In the genomic region with DNA sequence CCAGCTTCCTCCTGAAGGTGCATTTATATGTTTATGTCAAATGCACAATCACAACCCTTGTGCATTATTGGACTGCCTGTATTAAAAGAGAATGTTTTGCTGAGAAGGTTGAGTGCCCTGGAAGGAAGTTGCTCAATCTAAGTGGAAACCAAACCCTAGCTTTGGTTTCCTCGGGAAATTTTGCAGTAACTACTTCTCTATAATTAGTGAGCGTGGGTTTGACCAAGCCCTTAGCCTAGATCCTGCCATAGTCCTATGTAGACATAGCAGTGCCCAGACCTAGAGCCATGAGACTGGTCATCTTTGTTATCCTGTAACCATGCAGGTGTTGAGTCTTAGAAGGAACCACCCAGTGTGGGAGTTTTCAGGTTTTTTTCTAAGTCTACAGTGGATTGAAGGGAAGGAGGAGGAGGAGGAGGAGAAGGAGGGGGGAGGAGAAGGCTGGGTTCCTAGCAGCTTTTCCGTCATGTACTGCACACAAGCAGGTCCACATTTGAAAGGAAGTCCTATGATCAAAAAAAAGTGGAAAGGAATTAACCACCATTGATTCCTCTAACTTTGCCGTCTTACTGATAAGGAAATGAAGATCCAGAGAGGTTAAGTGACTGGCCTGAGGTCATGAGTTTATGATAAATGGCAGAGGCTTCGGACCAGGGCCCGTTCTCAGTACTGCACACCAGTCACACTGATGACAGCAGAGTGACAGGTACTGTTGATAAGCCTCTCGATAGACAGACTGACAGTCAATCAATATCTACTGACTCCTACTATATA, we compare ENCODE assay signal across 11 cellular contexts.
A peak's percentile ranks its signal among the peaks of the same experiment; 100 is the strongest.
DNase-seq lines count a peak whose midpoint lies in the region; ATAC-seq and TF ChIP-seq lines count a peak whose summit lies in the region.
"Had no signal": no experiment of that assay in that cellular context is flagged by ENCODE, and none has a peak within 500 bp of the region (broad histone marks: within the 10 kb centered on the region; RNA-seq: fewer than 3 reads in every experiment).

No MANE protein-coding gene starts in this region.

- H3K9ac ChIP-seq in mammary epithelial cell (ENCODE audit: insufficient read depth, low read length): no peak overlapping the region
- H3K9ac ChIP-seq: parathyroid adenoma had no signal

- H3K27me3 ChIP-seq in CD4-positive, alpha-beta memory T cell (ENCODE audit: insufficient read depth, low read length): no peaks in the 10 kb centered on the region
- H3K27me3 ChIP-seq in left lung (no peaks in the 10 kb centered on the region), mammary epithelial cell (ENCODE audit: insufficient read depth, low read length) (no peaks in the 10 kb centered on the region)

- CTCF ChIA-PET in CD4-positive, alpha-beta memory T cell (lab: Charles Lee; ENCODE audit: partially characterized antibody): no interaction called here
- CTCF ChIA-PET in mammary epithelial cell (lab: Charles Lee; ENCODE audit: low non-redundant PET): interaction anchor here (0.7 kb wide), 1 partner anchor 37 kb away, joined by 3 read pairs; no protein-coding TSS in a partner anchor

- no peak for DNase-seq in CD4-positive, alpha-beta memory T cell
- DNase-seq in T-helper 17 cell (no peak), left lung (no peak), mammary epithelial cell (no peak), T1000 (lab: John Stamatoyannopoulos, UW) (no peak), hippocampal formation (lab: John Stamatoyannopoulos, UW) (no peak), NCI-H1436 (lab: John Stamatoyannopoulos, UW) (no peak)
- DNase-seq: NCI-H2081 had no signal

- H3K4me3 Mint-ChIP-seq in CD4-positive, alpha-beta memory T cell: peak overlapping the region in 6 of 8 donors; percentile 10 to 75 (median 28)
- H3K4me3 Mint-ChIP-seq in T-helper 17 cell: peak overlapping the region; percentile 3

- no peaks in the 10 kb centered on the region for H3K9me3 ChIP-seq in CD4-positive, alpha-beta memory T cell (ENCODE audit: control insufficient read depth in 1 of 2, low read length in 2 of 2)
- H3K9me3 ChIP-seq in T-helper 17 cell (ENCODE audit: control insufficient read depth, low read length, poor library complexity, severe bottlenecking) (no peaks in the 10 kb centered on the region), left lung (no peaks in the 10 kb centered on the region), mammary epithelial cell (replicated peaks; ENCODE audit: insufficient read depth, low read length) (no peaks in the 10 kb centered on the region)
- H3K9me3 ChIP-seq: thoracic aorta had no signal

- no peak overlapping the region for H3K4me3 ChIP-seq in CD4-positive, alpha-beta memory T cell (ENCODE audit: low read length in 2 of 2)
- H3K4me3 ChIP-seq in left lung: no peak overlapping the region
- no peak overlapping the region for H3K4me3 ChIP-seq in mammary epithelial cell (replicated peaks in 1 of 3; ENCODE audit: insufficient read depth in 1 of 3, low read depth in 2 of 3, low read length in 3 of 3)
- H3K4me3 ChIP-seq: thoracic aorta had no signal

- dilution Hi-C loops in mammary epithelial cell (cut with HindIII; ENCODE audit: low sequenced_read_pairs): no loop called here

- H3K4me1 ChIP-seq in CD4-positive, alpha-beta memory T cell (ENCODE audit: insufficient read depth, low read length): peaks cover 20% of the 10 kb centered on the region
- H3K4me1 ChIP-seq in left lung: peaks cover 0 to 78% of the 10 kb centered on the region in 2 donors
- peaks cover 32% of the 10 kb centered on the region for H3K4me1 ChIP-seq in mammary epithelial cell (ENCODE audit: insufficient read depth, low read length)
- H3K4me1 ChIP-seq: parathyroid adenoma had no signal

- WGBS in mammary epithelial cell (ENCODE audit: low coverage, missing lambda C conversion rate): 89% methylated on average over 3 of the region's 7 CpGs

- no peaks in the 10 kb centered on the region for H4K20me1 ChIP-seq in mammary epithelial cell (ENCODE audit: insufficient read depth, low read length)

- no peaks in the 10 kb centered on the region for H3K36me3 Mint-ChIP-seq in CD4-positive, alpha-beta memory T cell
- no peaks in the 10 kb centered on the region for H3K36me3 Mint-ChIP-seq in T-helper 17 cell (ENCODE audit: low read depth)

- no peak for TF ChIP-seq CTCF in left lung (IDR thresholded peaks at IDR 0.05)
- no peak for TF ChIP-seq CTCF in mammary epithelial cell (conservative IDR thresholded peaks at IDR 0.05 in 1 of 2, IDR thresholded peaks at IDR 0.05 in 1 of 2; ENCODE audit: extremely low read depth in 1 of 2, insufficient read depth in 1 of 2, low read depth in 1 of 2, low read length in 2 of 2)

- peaks cover 0 to 4% of the 10 kb centered on the region in 2 donors for H3K27me3 Mint-ChIP-seq in CD4-positive, alpha-beta memory T cell
- H3K27me3 Mint-ChIP-seq in T-helper 17 cell: peaks cover 26% of the 10 kb centered on the region

- H3K4me1 Mint-ChIP-seq in CD4-positive, alpha-beta memory T cell: peaks cover 18 to 49% (median 31%) of the 10 kb centered on the region in 4 donors
- peaks cover 27% of the 10 kb centered on the region for H3K4me1 Mint-ChIP-seq in T-helper 17 cell

- intact Hi-C loops in CD4-positive, alpha-beta memory T cell (cut with micrococcal nuclease): no loop called here
- intact Hi-C loops in left lung (cut with DNase I): no loop called here
- intact Hi-C loops in mammary epithelial cell (cut with micrococcal nuclease): no loop called here

- no peak overlapping the region for H3K27ac ChIP-seq in CD4-positive, alpha-beta memory T cell (ENCODE audit: low read depth, low read length)
- H3K27ac ChIP-seq in left lung: peak overlapping the region in 1 of 2 donors; percentile 92
- no peak overlapping the region for H3K27ac ChIP-seq in mammary epithelial cell (ENCODE audit: insufficient read depth, low read depth, low read length)
- H3K27ac ChIP-seq: parathyroid adenoma, thoracic aorta had no signal

- in situ Hi-C loops in mammary epithelial cell (cut with MboI; ENCODE audit: low sequenced_read_pairs in 2 of 2): no loop called here

- POLR2A ChIA-PET in CD4-positive, alpha-beta memory T cell (lab: Charles Lee; ENCODE audit: partially characterized antibody): no interaction called here

- peak overlapping the region; percentile 69 to 87 (median 80) for H3K27ac Mint-ChIP-seq in CD4-positive, alpha-beta memory T cell
- H3K27ac Mint-ChIP-seq in T-helper 17 cell: peak overlapping the region; percentile 32

- H3K36me3 ChIP-seq in CD4-positive, alpha-beta memory T cell (ENCODE audit: insufficient read depth, low read length): no peaks in the 10 kb centered on the region
- H3K36me3 ChIP-seq in left lung: no peaks in the 10 kb centered on the region
- no peaks in the 10 kb centered on the region for H3K36me3 ChIP-seq in mammary epithelial cell (ENCODE audit: insufficient read depth, low read length)
- H3K36me3 ChIP-seq: thoracic aorta had no signal

- no peaks in the 10 kb centered on the region for H3K9me3 Mint-ChIP-seq in CD4-positive, alpha-beta memory T cell

- H2AFZ ChIP-seq in mammary epithelial cell (ENCODE audit: low read depth, low read length): no peak overlapping the region
- H2AFZ ChIP-seq: parathyroid adenoma had no signal

- ATAC-seq in HG02678 (IDR thresholded peaks at IDR 0.05; ENCODE audit: unreplicated experiment): peak; percentile 50
- peak; percentile 57 for ATAC-seq in T-helper 17 cell
- ATAC-seq in left lung: peak; percentile 72

- BruUV-seq in mammary epithelial cell (replicated peaks; lab: Mats Ljungman, UMichigan): no TSS peak

- H3K79me2 ChIP-seq in mammary epithelial cell (ENCODE audit: insufficient read depth, low read length): no peaks in the 10 kb centered on the region
- H3K79me2 ChIP-seq: parathyroid adenoma had no signal

- no peak overlapping the region for H3K4me2 ChIP-seq in mammary epithelial cell (ENCODE audit: insufficient read depth, low read depth, low read length)
